ENCODE assay signal across 8 cellular contexts in the genomic region with DNA sequence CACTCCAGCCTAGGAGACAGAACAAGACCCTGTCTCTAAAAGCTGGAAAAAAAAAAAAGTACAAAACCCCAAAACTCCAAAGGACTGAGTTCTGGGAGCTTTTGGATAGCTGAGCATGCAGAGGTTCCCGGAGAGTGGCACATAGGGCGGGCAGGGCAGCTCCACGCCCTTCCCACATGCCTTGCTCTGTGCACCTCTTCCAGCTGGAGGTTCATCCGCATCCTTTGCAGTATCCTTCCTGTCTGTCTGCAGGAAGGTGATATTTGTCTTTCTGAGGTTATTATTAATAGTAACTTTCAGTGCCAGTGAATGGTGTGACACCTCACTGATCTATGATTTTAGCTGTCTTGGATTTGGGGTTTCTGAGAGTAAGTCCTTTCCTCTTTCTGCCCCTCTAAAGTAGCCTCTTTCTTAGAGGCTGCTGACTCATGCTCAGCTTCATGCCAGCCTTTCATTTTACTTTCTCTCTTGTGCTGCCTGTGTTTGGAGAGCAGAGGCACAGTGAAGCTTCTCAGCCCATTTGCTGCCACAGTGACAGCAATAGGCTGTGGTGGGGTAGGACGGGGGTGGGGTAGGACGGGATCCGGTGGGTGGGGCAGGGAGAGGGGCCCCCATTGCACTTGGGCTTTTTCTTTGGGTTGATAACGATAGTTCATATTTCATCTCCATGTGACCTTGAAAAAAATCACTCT.
DNase-seq lines count a peak whose midpoint lies in the region; ATAC-seq and TF ChIP-seq lines count a peak whose summit lies in the region.

No MANE protein-coding gene starts in this region.

- H3K27me3 ChIP-seq in KMS-11 (ENCODE audit: insufficient read depth, low read depth) (no peaks in the 10 kb centered on the region), mammary epithelial cell (ENCODE audit: insufficient read depth, low read length) (no peaks in the 10 kb centered on the region), neuronal stem cell (ENCODE audit: control insufficient read depth in 3 of 3, insufficient read depth in 3 of 3, low read depth in 1 of 3, low read length in 3 of 3) (no peaks in the 10 kb centered on the region)

- H3K9me3 ChIP-seq in mammary epithelial cell (replicated peaks; ENCODE audit: insufficient read depth, low read length): no peaks in the 10 kb centered on the region
- no peaks in the 10 kb centered on the region for H3K9me3 ChIP-seq in neuronal stem cell (replicated peaks in 1 of 2; ENCODE audit: control insufficient read depth in 2 of 2, insufficient read depth in 1 of 2, low read depth in 1 of 2, low read length in 2 of 2)

- in situ Hi-C loops in mammary epithelial cell (cut with MboI; ENCODE audit: low sequenced_read_pairs in 2 of 2): no loop called here

- TF ChIP-seq CTCF in GM12865 (IDR thresholded peaks at IDR 0.05; ENCODE audit: insufficient read depth, low read depth, low read length, missing control alignments) (no peak), KMS-11 (conservative IDR thresholded peaks at IDR 0.05; ENCODE audit: low read depth, low read length) (no peak), mammary epithelial cell (conservative IDR thresholded peaks at IDR 0.05 in 1 of 2, IDR thresholded peaks at IDR 0.05 in 1 of 2; ENCODE audit: extremely low read depth in 1 of 2, insufficient read depth in 1 of 2, low read depth in 1 of 2, low read length in 2 of 2) (no peak)

- H4K20me1 ChIP-seq in KMS-11 (ENCODE audit: insufficient read depth) (no peaks in the 10 kb centered on the region), mammary epithelial cell (ENCODE audit: insufficient read depth, low read length) (no peaks in the 10 kb centered on the region)

- no peak overlapping the region for H4K8ac ChIP-seq in neuronal stem cell (ENCODE audit: low read depth, low read length)

- H2BK5ac ChIP-seq in neuronal stem cell (ENCODE audit: low read length): no peak overlapping the region

- H3K4me3 ChIP-seq in GM12865 (ENCODE audit: low read depth, low read length) (no peak overlapping the region), KMS-11 (IDR thresholded peaks at IDR 0.05; ENCODE audit: insufficient read depth, low read depth, low read length) (no peak overlapping the region), mammary epithelial cell (replicated peaks in 1 of 3; ENCODE audit: insufficient read depth in 1 of 3, low read depth in 2 of 3, low read length in 3 of 3) (no peak overlapping the region), neuronal stem cell (ENCODE audit: low read length in 2 of 2) (no peak overlapping the region)

- peak overlapping the region; percentile 86 for H3K27ac ChIP-seq in KMS-11
- H3K27ac ChIP-seq in mammary epithelial cell (ENCODE audit: insufficient read depth, low read depth, low read length): no peak overlapping the region
- no peak overlapping the region for H3K27ac ChIP-seq in neuronal stem cell (replicated peaks; ENCODE audit: low read length)

- H2AFZ ChIP-seq in KMS-11 (ENCODE audit: low read depth): no peak overlapping the region
- no peak overlapping the region for H2AFZ ChIP-seq in mammary epithelial cell (ENCODE audit: low read depth, low read length)
- H2AFZ ChIP-seq in neuronal stem cell (ENCODE audit: low read length): no peak overlapping the region

- no peak for ATAC-seq in HG02885 (IDR thresholded peaks at IDR 0.05; ENCODE audit: poor library complexity, unreplicated experiment)

- H2AK5ac ChIP-seq in neuronal stem cell (ENCODE audit: low read depth, low read length): no peak overlapping the region

- H3K4me1 ChIP-seq in KMS-11 (ENCODE audit: low read depth, poor library complexity, severe bottlenecking): peaks cover 52% of the 10 kb centered on the region
- no peaks in the 10 kb centered on the region for H3K4me1 ChIP-seq in mammary epithelial cell (ENCODE audit: insufficient read depth, low read length)
- peaks cover 0 to 6% of the 10 kb centered on the region in 2 donors for H3K4me1 ChIP-seq in neuronal stem cell (ENCODE audit: control insufficient read depth in 2 of 2, insufficient read depth in 1 of 2, low read depth in 1 of 2, low read length in 2 of 2)

- no peaks in the 10 kb centered on the region for H3K36me3 ChIP-seq in KMS-11 (ENCODE audit: insufficient read depth)
- no peaks in the 10 kb centered on the region for H3K36me3 ChIP-seq in mammary epithelial cell (ENCODE audit: insufficient read depth, low read length)
- H3K36me3 ChIP-seq in neuronal stem cell (replicated peaks in 1 of 2; ENCODE audit: control insufficient read depth in 2 of 2, insufficient read depth in 2 of 2, low read length in 2 of 2): peaks cover under 1 to 2% of the 10 kb centered on the region in 2 donors

- no peak overlapping the region for H3K4ac ChIP-seq in neuronal stem cell (ENCODE audit: low read length)

- H4K91ac ChIP-seq in neuronal stem cell (ENCODE audit: low read depth, low read length, poor library complexity): no peak overlapping the region

- intact Hi-C loops in mammary epithelial cell (cut with micrococcal nuclease) (no loop called here), posterior cingulate gyrus (cut with DNase I) (no loop called here)

- dilution Hi-C loops in mammary epithelial cell (cut with HindIII; ENCODE audit: low sequenced_read_pairs): no loop called here

- H3K23ac ChIP-seq in neuronal stem cell (ENCODE audit: low read depth, low read length, poor library complexity): no peak overlapping the region

- no peaks in the 10 kb centered on the region for H3K79me1 ChIP-seq in neuronal stem cell (ENCODE audit: low read depth, low read length)

- BruUV-seq in mammary epithelial cell (replicated peaks; lab: Mats Ljungman, UMichigan): no TSS peak

- peak overlapping the region; percentile 53 for H3K4me2 ChIP-seq in KMS-11
- H3K4me2 ChIP-seq in mammary epithelial cell (ENCODE audit: insufficient read depth, low read depth, low read length): no peak overlapping the region
- no peak overlapping the region for H3K4me2 ChIP-seq in neuronal stem cell (ENCODE audit: insufficient read depth, low read length, poor library complexity, severe bottlenecking)

- no peak overlapping the region for H2BK12ac ChIP-seq in neuronal stem cell (ENCODE audit: low read length)

- CTCF ChIA-PET in mammary epithelial cell (lab: Charles Lee; ENCODE audit: low non-redundant PET): no interaction called here

- DNase-seq in GM12865 (ENCODE audit: low read depth): peak; percentile 29
- DNase-seq in mammary epithelial cell: peak; percentile 15
- DNase-seq in neuronal stem cell (ENCODE audit: low spot score): no peak
- no peak for DNase-seq in NCI-H146 (lab: John Stamatoyannopoulos, UW)
- DNase-seq in NCI-H1694 treated with DMSO at 0.1 percent for 48 hours (lab: John Stamatoyannopoulos, UW): no peak
- DNase-seq in posterior cingulate gyrus: no peak

- no peak overlapping the region for H2BK15ac ChIP-seq in neuronal stem cell (ENCODE audit: low read length)

- no peak overlapping the region for H3K14ac ChIP-seq in neuronal stem cell (ENCODE audit: low read length)

- H3K79me2 ChIP-seq in KMS-11 (ENCODE audit: insufficient read depth, low read depth) (peaks cover 44% of the 10 kb centered on the region; the same call in 1 of the 2 replicates), mammary epithelial cell (ENCODE audit: insufficient read depth, low read length) (no peaks in the 10 kb centered on the region)

- no peak overlapping the region for H2BK120ac ChIP-seq in neuronal stem cell (ENCODE audit: low read depth, low read length)

- H3K18ac ChIP-seq in neuronal stem cell (ENCODE audit: low read length): no peak overlapping the region

- H3K9ac ChIP-seq in KMS-11 (peak overlapping the region; percentile 57; the same call in 1 of the 2 replicates), mammary epithelial cell (ENCODE audit: insufficient read depth, low read length) (no peak overlapping the region), neuronal stem cell (ENCODE audit: low read depth, low read length, poor library complexity) (peak overlapping the region; percentile 40)

- 100% methylated on average over 4 of the region's 8 CpGs for whole genome bisulfite sequencing in mammary epithelial cell (ENCODE audit: low coverage, missing lambda C conversion rate)
- no CpG with 5 or more reads among the region's 8 CpGs for WGBS in neuronal stem cell (ENCODE audit: extremely low coverage in 2 of 2, insufficient read length in 2 of 2, insufficient replicate concordance in 1 of 2), 2 donors

Comparison
In these comparisons a context has a peak if more than half of its experiments do, and no peak if none do; other contexts are left out.
1. DNase-seq: peak in GM12865 (single experiment) and mammary epithelial cell (single experiment); none in neuronal stem cell (single experiment), NCI-H146 (single experiment), NCI-H1694 treated with DMSO at 0.1 percent for 48 hours (single experiment) and posterior cingulate gyrus (0 of 10).